In genomic region chr1:170599033-170599432, GRCh38 we compare ENCODE assay signal across 28 cellular contexts.
"Had no signal": no experiment of that assay in that cellular context is flagged by ENCODE, and none has a peak within 500 bp of the region (broad histone marks: within the 10 kb centered on the region; RNA-seq: fewer than 3 reads in every experiment).

No MANE protein-coding gene starts in this region.

- FAIRE-seq: urothelium cell line had no signal

- H3K27me3 ChIP-seq: stomach, suprapubic skin, testis, thyroid gland, tibial artery, tibial nerve, transverse colon, upper lobe of left lung, upper lobe of right lung, uterus, vagina had no signal

- ATAC-seq: stimulated activated effector memory CD8-positive, alpha-beta T cell treated with anti-CD3 and anti-CD28 coated beads, Interleukin-12 subunit alpha, Interleukin-12 subunit beta, amount 100 ng/mL, for 72 hours; stimulated activated memory B cell treated with anti-CD40 and anti-IgM and Interleukin-4, amounts not matched to agents 10 μg/mL and 1 μg/mL and 100 μg/mL, for 72 hours; stimulated activated naive B cell treated with anti-CD40 and anti-IgM and Interleukin-4, amounts not matched to agents 10 μg/mL and 1 μg/mL and 100 μg/mL, for 72 hours; upper lobe of right lung had no signal

- H3K36me3 ChIP-seq: stomach, suprapubic skin, thoracic aorta, thyroid gland, tibial artery, tibial nerve, transverse colon, upper lobe of left lung, upper lobe of right lung, uterus, vagina had no signal

- H3K9me3 Mint-ChIP-seq: type B pancreatic cell had no signal

- H3K27me3 Mint-ChIP-seq: stimulated activated memory B cell treated with anti-CD40 and anti-IgM and Interleukin-4, amounts not matched to agents 10 μg/mL and 1 μg/mL and 100 μg/mL, for 72 hours; stimulated activated naive B cell treated with anti-CD40 and anti-IgM and Interleukin-4, amounts not matched to agents 10 μg/mL and 1 μg/mL and 100 μg/mL, for 72 hours; type B pancreatic cell had no signal

- H3K27ac Mint-ChIP-seq: stimulated activated effector memory CD8-positive, alpha-beta T cell treated with anti-CD3 and anti-CD28 coated beads, Interleukin-12 subunit alpha, Interleukin-12 subunit beta, amount 100 ng/mL, for 72 hours; stimulated activated memory B cell treated with anti-CD40 and anti-IgM and Interleukin-4, amounts not matched to agents 10 μg/mL and 1 μg/mL and 100 μg/mL, for 72 hours; stimulated activated naive B cell treated with anti-CD40 and anti-IgM and Interleukin-4, amounts not matched to agents 10 μg/mL and 1 μg/mL and 100 μg/mL, for 72 hours; stimulated activated naive CD8-positive, alpha-beta T cell treated with anti-CD3 and anti-CD28 coated beads, Interleukin-15, Interleukin-2, amounts not matched to agents 100 ng/mL and 50 ng/mL, for 24 hours; type B pancreatic cell had no signal

- H3K4me3 ChIP-seq: stomach, suprapubic skin, testis, thoracic aorta, thyroid gland, tibial artery, tibial nerve, transverse colon, upper lobe of left lung, upper lobe of right lung, uterus, vagina had no signal

- H3K36me3 Mint-ChIP-seq: stimulated activated effector memory CD8-positive, alpha-beta T cell treated with anti-CD3 and anti-CD28 coated beads, Interleukin-12 subunit alpha, Interleukin-12 subunit beta, amount 100 ng/mL, for 72 hours; stimulated activated memory B cell treated with anti-CD40 and anti-IgM and Interleukin-4, amounts not matched to agents 10 μg/mL and 1 μg/mL and 100 μg/mL, for 72 hours had no signal

- H3K4me1 ChIP-seq: stomach, testis, thyroid gland, tibial nerve, transverse colon, upper lobe of left lung, upper lobe of right lung, uterus had no signal

- H3K4me3 Mint-ChIP-seq: stimulated activated effector memory CD8-positive, alpha-beta T cell treated with anti-CD3 and anti-CD28 coated beads, Interleukin-12 subunit alpha, Interleukin-12 subunit beta, amount 100 ng/mL, for 72 hours; stimulated activated memory B cell treated with anti-CD40 and anti-IgM and Interleukin-4, amounts not matched to agents 10 μg/mL and 1 μg/mL and 100 μg/mL, for 72 hours; stimulated activated naive B cell treated with anti-CD40 and anti-IgM and Interleukin-4, amounts not matched to agents 10 μg/mL and 1 μg/mL and 100 μg/mL, for 72 hours; stimulated activated naive CD8-positive, alpha-beta T cell treated with anti-CD3 and anti-CD28 coated beads, Interleukin-15, Interleukin-2, amounts not matched to agents 100 ng/mL and 50 ng/mL, for 24 hours; type B pancreatic cell had no signal

- DNase-seq: stimulated activated CD4-positive, alpha-beta T cell treated with anti-CD3 and anti-CD28 coated beads, Interleukin-2, amount 100 ng/mL, for 24 hours; stimulated activated CD4-positive, alpha-beta T cell treated with anti-CD3 and anti-CD28 coated beads, Interleukin-2, amount 100 ng/mL, for 48 hours; stimulated activated CD4-positive, alpha-beta T cell treated with anti-CD3 and anti-CD28 coated beads, Interleukin-4, amount 100 ng/mL, for 1 hour; stimulated activated CD4-positive, alpha-beta T cell treated with anti-CD3 and anti-CD28 coated beads, Interleukin-4, amount 100 ng/mL, for 24 hours; stimulated activated CD4-positive, alpha-beta T cell treated with anti-CD3 and anti-CD28 coated beads, Interleukin-4, amount 100 ng/mL, for 4 hours; stimulated activated CD8-positive, alpha-beta memory T cell treated with anti-CD3 and anti-CD28 coated beads, Interleukin-4, amount 100 ng/mL, for 48 hours; stimulated activated naive B cell treated with anti-CD40 and anti-IgM and Interleukin-4, amounts not matched to agents 10 μg/mL and 1 μg/mL and 100 μg/mL, for 72 hours; stimulated activated naive CD4-positive, alpha-beta T cell; stimulated activated naive CD4-positive, alpha-beta T cell treated with Interleukin-2 at 50 U/mL for 16 hours; stomach; substantia nigra; testis; thyroid gland; tibial artery; transverse colon; trophoblast cell; upper lobe of left lung; upper lobe of right lung; uterus had no signal

- H3K4me1 Mint-ChIP-seq: stimulated activated effector memory CD8-positive, alpha-beta T cell treated with anti-CD3 and anti-CD28 coated beads, Interleukin-12 subunit alpha, Interleukin-12 subunit beta, amount 100 ng/mL, for 72 hours; stimulated activated memory B cell treated with anti-CD40 and anti-IgM and Interleukin-4, amounts not matched to agents 10 μg/mL and 1 μg/mL and 100 μg/mL, for 72 hours; stimulated activated naive B cell treated with anti-CD40 and anti-IgM and Interleukin-4, amounts not matched to agents 10 μg/mL and 1 μg/mL and 100 μg/mL, for 72 hours had no signal

- H3K9me3 ChIP-seq: suprapubic skin, testis, thyroid gland, upper lobe of right lung had no signal

- H3K27ac ChIP-seq: stomach, suprapubic skin, testis, thoracic aorta, thyroid gland, tibial artery, tibial nerve, transverse colon, upper lobe of left lung, upper lobe of right lung, uterus, vagina had no signal
